Comparison of ENCODE assay signal across 8 cellular contexts in genomic region chr2:202870431-202871160, GRCh38. TPM values are rescaled to one million over a fixed set of nuclear protein-coding genes. Genes with fewer than 3 reads are reported as not detected.
A peak's percentile ranks its signal among the peaks of the same experiment; 100 is the strongest.
DNase-seq lines count a peak whose midpoint lies in the region; ATAC-seq and TF ChIP-seq lines count a peak whose summit lies in the region.

No MANE protein-coding gene starts in this region.

- H4K12ac ChIP-seq in trophoblast cell (ENCODE audit: low read depth, low read length) = no peak overlapping the region

- no peaks in the 10 kb centered on the region for H3K9me3 Mint-ChIP-seq in activated naive CD8-positive, alpha-beta T cell treated with anti-CD3 and anti-CD28 coated beads, Interleukin-2, amount 10 ng/mL, durations not matched to agents 7 days and 5 days

- H3K4me3 Mint-ChIP-seq in activated naive CD8-positive, alpha-beta T cell treated with anti-CD3 and anti-CD28 coated beads, Interleukin-2, amount 10 ng/mL, durations not matched to agents 7 days and 5 days = peak overlapping the region; percentile 90

- peaks cover 11% of the 10 kb centered on the region for H3K4me1 Mint-ChIP-seq in activated naive CD8-positive, alpha-beta T cell treated with anti-CD3 and anti-CD28 coated beads, Interleukin-2, amount 10 ng/mL, durations not matched to agents 7 days and 5 days

- H3K79me2 ChIP-seq in trophoblast cell (ENCODE audit: control insufficient read depth, insufficient read depth, low read length, poor library complexity) = no peaks in the 10 kb centered on the region

- H3K9ac ChIP-seq in trophoblast cell (ENCODE audit: low read length) = no peak overlapping the region

- intact Hi-C loops in Right ventricle myocardium superior (cut with DNase I) = loop anchor here (2.0 kb wide), 1 partner anchor 282 kb away; no protein-coding TSS in a partner anchor

- no peak overlapping the region for H4K8ac ChIP-seq in trophoblast cell (ENCODE audit: low read depth, low read length)

- no CpG with 5 or more reads among the region's 25 CpGs for WGBS in trophoblast cell (ENCODE audit: extremely low coverage, insufficient coverage, insufficient read length)

- peak overlapping the region; percentile 81 for H2AFZ ChIP-seq in trophoblast cell (ENCODE audit: insufficient read depth, low read length, poor library complexity)

- H3K27me3 ChIP-seq in GM06990 (replicated peaks; ENCODE audit: control insufficient read depth, insufficient read depth, low read length) (no peaks in the 10 kb centered on the region), trophoblast cell (ENCODE audit: insufficient read depth, low read length) (no peaks in the 10 kb centered on the region)

- H3K36me3 ChIP-seq in GM06990 (ENCODE audit: control insufficient read depth, insufficient read depth, low read length) = no peaks in the 10 kb centered on the region
- H3K36me3 ChIP-seq in trophoblast cell (ENCODE audit: control insufficient read depth in 1 of 2, insufficient read depth in 2 of 2, low read length in 2 of 2) = no peaks in the 10 kb centered on the region

- peaks cover 3% of the 10 kb centered on the region for H3K9me3 ChIP-seq in trophoblast cell (ENCODE audit: insufficient read depth, low read depth, low read length)

- DNase-seq in GM06990 (ENCODE audit: extremely low read depth, insufficient read length) (peak; percentile 70), NCI-H1048 (lab: John Stamatoyannopoulos, UW) (peak; percentile 15), Right ventricle myocardium superior (peak; percentile 67), trophoblast cell (peak; percentile 41 to 66), ureter (ENCODE audit: low spot score) (peak; percentile 74)
- DNase-seq in activated naive CD8-positive, alpha-beta T cell treated with anti-CD3 and anti-CD28 coated beads, Interleukin-2, amount 10 ng/mL, durations not matched to agents 7 days and 5 days = peak; percentile 68

- peak; percentile 79 for TF ChIP-seq CTCF in GM06990 (IDR thresholded peaks at IDR 0.05; ENCODE audit: insufficient read depth, low read length, poor library complexity, severe bottlenecking)

- no peak overlapping the region for H2BK12ac ChIP-seq in trophoblast cell (ENCODE audit: low read length)

- no peak overlapping the region for H2BK5ac ChIP-seq in trophoblast cell (ENCODE audit: low read depth, low read length, poor library complexity)

- no peak overlapping the region for H3K23ac ChIP-seq in trophoblast cell (ENCODE audit: low read length)

- POLR2A ChIA-PET in activated naive CD8-positive, alpha-beta T cell treated with anti-CD3 and anti-CD28 coated beads, Interleukin-2, amount 10 ng/mL, durations not matched to agents 7 days and 5 days (lab: Charles Lee) = interaction anchor here (0.6 to 2.3 kb wide), 5 partner anchors 10 to 365 kb away, joined by 3 to 18 read pairs (median 4); partner anchors contain the start of gene FAM117B

- peaks cover 4% of the 10 kb centered on the region for H3K27me3 Mint-ChIP-seq in activated naive CD8-positive, alpha-beta T cell treated with anti-CD3 and anti-CD28 coated beads, Interleukin-2, amount 10 ng/mL, durations not matched to agents 7 days and 5 days

- H3K27ac Mint-ChIP-seq in activated naive CD8-positive, alpha-beta T cell treated with anti-CD3 and anti-CD28 coated beads, Interleukin-2, amount 10 ng/mL, durations not matched to agents 7 days and 5 days = peak overlapping the region; percentile 76

- H2AK5ac ChIP-seq in trophoblast cell (ENCODE audit: low read length) = no peak overlapping the region

- H3K4me1 ChIP-seq in trophoblast cell (ENCODE audit: control insufficient read depth in 1 of 2, insufficient read depth in 2 of 2, low read length in 2 of 2) = no peaks in the 10 kb centered on the region

- ATAC-seq in HG02571 (IDR thresholded peaks at IDR 0.05; ENCODE audit: unreplicated experiment) (peak; percentile 60), SK-N-SH treated with all-trans-retinoic acid at 6 μM for 48 hours (peak; percentile 74), Right ventricle myocardium superior (ENCODE audit: poor library complexity) (peak; percentile 47)
- ATAC-seq in activated naive CD8-positive, alpha-beta T cell treated with anti-CD3 and anti-CD28 coated beads, Interleukin-2, amount 10 ng/mL, durations not matched to agents 7 days and 5 days (ENCODE audit: low read depth) = peak; percentile 65

- H2BK120ac ChIP-seq in trophoblast cell (ENCODE audit: insufficient read depth, low read length, poor library complexity) = no peak overlapping the region

- no peak overlapping the region for H3K14ac ChIP-seq in trophoblast cell (ENCODE audit: low read length)

- no peak overlapping the region for H3K18ac ChIP-seq in trophoblast cell (ENCODE audit: low read length)

- H4K91ac ChIP-seq in trophoblast cell (ENCODE audit: low read depth, low read length) = peak overlapping the region; percentile 36

- H3K27ac ChIP-seq in trophoblast cell (ENCODE audit: low read depth, low read length) = no peak overlapping the region

- H3K79me1 ChIP-seq in trophoblast cell (ENCODE audit: low read length) = peaks cover 6% of the 10 kb centered on the region

- H3K4me2 ChIP-seq in trophoblast cell (ENCODE audit: low read length) = peak overlapping the region; percentile 90

- no peak overlapping the region for H3K4ac ChIP-seq in trophoblast cell (ENCODE audit: low read depth, low read length)

- H3K4me3 ChIP-seq in GM06990 (replicated peaks; ENCODE audit: low read depth, low read length) = peak overlapping the region; percentile 68
- peak overlapping the region; percentile 92 for H3K4me3 ChIP-seq in trophoblast cell (ENCODE audit: low read depth, low read length)

- no peaks in the 10 kb centered on the region for H3K36me3 Mint-ChIP-seq in activated naive CD8-positive, alpha-beta T cell treated with anti-CD3 and anti-CD28 coated beads, Interleukin-2, amount 10 ng/mL, durations not matched to agents 7 days and 5 days

TF ChIP-seq in SK-N-SH treated with all-trans-retinoic acid at 6 μM for 48 hours, 23 proteins besides CTCF, POLR2A, EP300 and RAD21:
- TF ChIP-seq PATZ1 (CRISPR knock-in tag; IDR thresholded peaks at IDR 0.05; ENCODE audit: borderline replicate concordance) (no peak), GLIS3 (CRISPR knock-in tag; IDR thresholded peaks at IDR 0.05) (no peak), ZNF70 (CRISPR knock-in tag; IDR thresholded peaks at IDR 0.05) (peak; percentile 98), ZC3H10 (CRISPR knock-in tag; IDR thresholded peaks at IDR 0.05) (no peak), ZFP3 (CRISPR knock-in tag; IDR thresholded peaks at IDR 0.05) (no peak), RARB (CRISPR knock-in tag; IDR thresholded peaks at IDR 0.05) (no peak), PPARA (CRISPR knock-in tag; IDR thresholded peaks at IDR 0.05; ENCODE audit: borderline replicate concordance) (no peak), ESRRG (CRISPR knock-in tag; IDR thresholded peaks at IDR 0.05) (no peak), CSDC2 (CRISPR knock-in tag; IDR thresholded peaks at IDR 0.05) (no peak)
TF ChIP-seq in SK-N-SH treated with all-trans-retinoic acid at 6 μM for 48 hours: peak in this region for 1.

RNA-seq across cellular contexts. Expression of gene ICA1L, which starts 1.0 kb away (rescaled TPM):
- 1 to 10 TPM; 4.5 to 5.8 TPM for total RNA-seq in activated naive CD8-positive, alpha-beta T cell treated with anti-CD3 and anti-CD28 coated beads, Interleukin-2, amount 10 ng/mL, durations not matched to agents 7 days and 5 days
- total RNA-seq in Right ventricle myocardium superior (5.1 TPM), ureter (35.9 TPM)
- 0.83 and 0.85 TPM in 2 replicates for polyA plus RNA-seq in trophoblast cell (2013)

RNA-seq across cellular contexts. Expression of gene WDR12, which starts 40.9 kb away (rescaled TPM):
- 10 to 100 TPM; 35.1 to 42.3 TPM for total RNA-seq in activated naive CD8-positive, alpha-beta T cell treated with anti-CD3 and anti-CD28 coated beads, Interleukin-2, amount 10 ng/mL, durations not matched to agents 7 days and 5 days
- total RNA-seq in Right ventricle myocardium superior (51.1 TPM), ureter (58.8 TPM)
- polyA plus RNA-seq in trophoblast cell (2013) = 28.5 and 29.2 TPM in 2 replicates

RNA-seq across cellular contexts. Expression of gene CARF, which starts 41.5 kb away (rescaled TPM):
- 10 to 100 TPM; 14.6 to 16.9 TPM for total RNA-seq in activated naive CD8-positive, alpha-beta T cell treated with anti-CD3 and anti-CD28 coated beads, Interleukin-2, amount 10 ng/mL, durations not matched to agents 7 days and 5 days
- 5.9 TPM for total RNA-seq in Right ventricle myocardium superior
- polyA plus RNA-seq in trophoblast cell (2013) = 2.9 and 3.0 TPM in 2 replicates
- 20.6 TPM for total RNA-seq in ureter

Comparison
In these comparisons a context has a peak if more than half of its experiments do, and no peak if none do; other contexts are left out.
1. DNase-seq: peak in every context shown above with its lines; median percentile 74 in ureter; 70 in GM06990; 68 in activated naive CD8-positive, alpha-beta T cell treated with anti-CD3 and anti-CD28 coated beads, Interleukin-2, amount 10 ng/mL, durations not matched to agents 7 days and 5 days; 67 in Right ventricle myocardium superior; 54 in trophoblast cell; 15 in NCI-H1048.